ENCODE assay signal across 8 cellular contexts in genomic region chr1:6348511-6349191, GRCh38. TPM values are rescaled to one million over a fixed set of nuclear protein-coding genes. Genes with fewer than 3 reads are reported as not detected.
DNase-seq lines count a peak whose midpoint lies in the region; ATAC-seq, FAIRE-seq and TF ChIP-seq lines count a peak whose summit lies in the region.

No MANE protein-coding gene starts in this region.

- WGBS in transverse colon (ENCODE audit: low coverage in 1 of 2), 2 donors, result 37 to 68% methylated on average over 2 to 13 of the region's 13 CpGs

- no peak for TF ChIP-seq EP300 in transverse colon (IDR thresholded peaks at IDR 0.05; ENCODE audit: low read depth)

- peaks cover 0 to 30% of the 10 kb centered on the region in 2 donors for H3K4me1 ChIP-seq in right atrium auricular region
- H3K4me1 ChIP-seq in keratinocyte (ENCODE audit: control insufficient read depth, extremely low read depth, insufficient read depth, low read length), result peaks cover 59% of the 10 kb centered on the region
- H3K4me1 ChIP-seq in transverse colon, result peaks cover 6 to 50% (median 42%) of the 10 kb centered on the region in 4 donors

- intact Hi-C loops in Right ventricle myocardium superior (cut with DNase I), result loop anchor here (5.0 kb wide), 1 partner anchor 59 kb away; no protein-coding TSS in a partner anchor
- intact Hi-C loops in activated naive CD4-positive, alpha-beta T cell treated with anti-CD3 and anti-CD28 coated beads for 36 hours (cut with micrococcal nuclease), result loop anchor here (1.0 to 2.0 kb wide), 4 partner anchors 45 to 142 kb away; partner anchors contain the start of genes ACOT7 and PLEKHG5
- intact Hi-C loops in transverse colon (cut with DNase I; ENCODE audit: low total_unique reads), result no loop called here

- peak; percentile 46 for FAIRE-seq in keratinocyte (lab: Jason Lieb, UNC)

- DNase-seq in Right ventricle myocardium superior (peak; percentile 57), right atrium auricular region (ENCODE audit: low spot score) (no peak), keratinocyte (ENCODE audit: low read depth, low spot score) (no peak), transverse colon (peak; percentile 43), NCI-H2107 (lab: John Stamatoyannopoulos, UW) (no peak), NCI-H69 (lab: John Stamatoyannopoulos, UW) (no peak)
- DNase-seq in activated naive CD4-positive, alpha-beta T cell treated with anti-CD3 and anti-CD28 coated beads for 36 hours, result peak; percentile 58

- H3K27me3 ChIP-seq in right atrium auricular region (no peaks in the 10 kb centered on the region), keratinocyte (ENCODE audit: control insufficient read depth, extremely low read depth, insufficient read depth, low read length) (no peaks in the 10 kb centered on the region), transverse colon (no peaks in the 10 kb centered on the region)

- peaks cover 57% of the 10 kb centered on the region for H3K79me2 ChIP-seq in keratinocyte (ENCODE audit: control insufficient read depth, insufficient read depth, low read length)

- no peaks in the 10 kb centered on the region for H3K9me3 Mint-ChIP-seq in activated naive CD4-positive, alpha-beta T cell treated with anti-CD3 and anti-CD28 coated beads for 36 hours

- H3K27ac Mint-ChIP-seq in activated naive CD4-positive, alpha-beta T cell treated with anti-CD3 and anti-CD28 coated beads for 36 hours, result peak overlapping the region; percentile 75

- dilution Hi-C loops in keratinocyte (cut with MboI; ENCODE audit: extremely low pct_ligation_motif_present, low sequenced_read_pairs), result no loop called here

- H3K4me3 Mint-ChIP-seq in activated naive CD4-positive, alpha-beta T cell treated with anti-CD3 and anti-CD28 coated beads for 36 hours, result peak overlapping the region; percentile 1

- CTCF ChIA-PET in activated naive CD4-positive, alpha-beta T cell treated with anti-CD3 and anti-CD28 coated beads for 36 hours (lab: Charles Lee), result interaction anchor here (0.6 to 4.3 kb wide), 16 partner anchors 9 to 132 kb away, joined by 3 to 28 read pairs (median 4); no protein-coding TSS in a partner anchor

- H3K27ac ChIP-seq in right atrium auricular region (peak overlapping the region in 1 of 2 donors; percentile 23), keratinocyte (ENCODE audit: control insufficient read depth, insufficient read depth, low read length) (no peak overlapping the region), transverse colon (peak overlapping the region; percentile 52 to 68 (median 60))

- no peak for TF ChIP-seq POLR2A in transverse colon (IDR thresholded peaks at IDR 0.05)

- H3K9ac ChIP-seq in keratinocyte (ENCODE audit: control insufficient read depth, extremely low read depth, insufficient read depth, low read length), result no peak overlapping the region

- H3K36me3 ChIP-seq in right atrium auricular region, result no peaks in the 10 kb centered on the region
- H3K36me3 ChIP-seq in keratinocyte (ENCODE audit: control insufficient read depth in 2 of 2, extremely low read depth in 1 of 2, insufficient read depth in 2 of 2, low read length in 2 of 2), result peaks cover 25 to 28% of the 10 kb centered on the region in 2 experiments
- no peaks in the 10 kb centered on the region for H3K36me3 ChIP-seq in transverse colon

- H3K4me1 Mint-ChIP-seq in activated naive CD4-positive, alpha-beta T cell treated with anti-CD3 and anti-CD28 coated beads for 36 hours (ENCODE audit: low read depth), result peaks cover 17% of the 10 kb centered on the region

- H3K9me1 ChIP-seq in keratinocyte (ENCODE audit: control insufficient read depth, extremely low read depth, insufficient read depth, low read length), result peaks cover 2% of the 10 kb centered on the region

- H3K36me3 Mint-ChIP-seq in activated naive CD4-positive, alpha-beta T cell treated with anti-CD3 and anti-CD28 coated beads for 36 hours (ENCODE audit: low read depth), result no peaks in the 10 kb centered on the region

- no peak for ATAC-seq in Right ventricle myocardium superior (ENCODE audit: poor library complexity)
- ATAC-seq in GM21360 (IDR thresholded peaks at IDR 0.05; ENCODE audit: unreplicated experiment), result no peak

- H3K4me3 ChIP-seq in right atrium auricular region (no peak overlapping the region), keratinocyte (ENCODE audit: control insufficient read depth in 2 of 3, extremely low read depth in 1 of 3, insufficient read depth in 2 of 3, low read depth in 1 of 3, low read length in 3 of 3) (no peak overlapping the region), transverse colon (no peak overlapping the region)

- no peak for TF ChIP-seq CTCF in right atrium auricular region (IDR thresholded peaks at IDR 0.05)
- no peak for TF ChIP-seq CTCF in keratinocyte (optimal IDR thresholded peaks at IDR 0.05 in 1 of 3, IDR thresholded peaks at IDR 0.05 in 1 of 3, conservative IDR thresholded peaks at IDR 0.05 in 1 of 3; ENCODE audit: extremely low read depth in 1 of 3, insufficient read depth in 2 of 3, low read length in 3 of 3)
- TF ChIP-seq CTCF in transverse colon (IDR thresholded peaks at IDR 0.05), result no peak

- in situ Hi-C loops in transverse colon (cut with MboI; ENCODE audit: low pct_ligation_motif_present in 1 of 4, low pct_unique_long_range_greater_than_20kb in 1 of 4, low sequenced_read_pairs in 3 of 4), result loop anchor here (5.0 to 25.0 kb wide), 5 partner anchors 56 to 311 kb away; partner anchors contain the start of genes KCNAB2 (in 2 of the 4) and HES3 (in 1 of the 4)

- peak overlapping the region; percentile 9 for H3K4me2 ChIP-seq in keratinocyte (ENCODE audit: control insufficient read depth, extremely low read depth, insufficient read depth, low read depth, low read length)

- H3K27me3 Mint-ChIP-seq in activated naive CD4-positive, alpha-beta T cell treated with anti-CD3 and anti-CD28 coated beads for 36 hours (ENCODE audit: low read depth), result no peaks in the 10 kb centered on the region

- peaks cover 11% of the 10 kb centered on the region for H4K20me1 ChIP-seq in keratinocyte (ENCODE audit: control insufficient read depth, extremely low read depth, insufficient read depth, low read length)

- no peak overlapping the region for H2AFZ ChIP-seq in keratinocyte (ENCODE audit: control insufficient read depth, low read length)

- no peaks in the 10 kb centered on the region for H3K9me3 ChIP-seq in right atrium auricular region
- H3K9me3 ChIP-seq in keratinocyte (ENCODE audit: control insufficient read depth, low read depth, low read length), result no peaks in the 10 kb centered on the region
- H3K9me3 ChIP-seq in transverse colon, result no peaks in the 10 kb centered on the region

RNA-seq across cellular contexts. Expression of gene ACOT7, which starts 44.9 kb away (rescaled TPM):
- total RNA-seq in Right ventricle myocardium superior (8.5 TPM), right atrium auricular region (10 to 100 TPM in 1 of 2 donors, 1 to 10 TPM in 1; 6.6 to 10.7 TPM), transverse colon (10 to 100 TPM in 3 of 4 donors, 1 to 10 TPM in 1; 5.6 to 55.0 (median 31.0) TPM)
- 10 to 100 TPM; 74.2 to 77.6 TPM for total RNA-seq in activated naive CD4-positive, alpha-beta T cell treated with anti-CD3 and anti-CD28 coated beads for 36 hours
- 195 to 349 TPM (median 226 TPM) in 3 replicates for polyA plus RNA-seq in keratinocyte
- 45.1 TPM for polyA plus RNA-seq in keratinocyte (2011; ENCODE audit: low read depth)
- polyA plus RNA-seq in keratinocyte (2011; cell fraction: cytosol; rRNA removed), result 181 and 317 TPM in 2 replicates
- polyA plus RNA-seq in keratinocyte (2011; cell fraction: nucleus; rRNA removed), result 182 and 242 TPM in 2 replicates
- polyA plus RNA-seq in keratinocyte (2012; ENCODE audit: low replicate concordance), result 89.4 and 275 TPM in 2 replicates
- polyA minus RNA-seq in keratinocyte, result 126 to 203 TPM (median 149 TPM) in 3 replicates
- 156 TPM for polyA minus RNA-seq in keratinocyte (2011; cell fraction: cytosol; rRNA and poly(A)+ RNA removed)
- polyA minus RNA-seq in keratinocyte (2011; cell fraction: nucleus; rRNA and poly(A)+ RNA removed), result 79.8 and 80.3 TPM in 2 replicates

Comparison
In these comparisons a context has a peak if more than half of its experiments do, and no peak if none do; other contexts are left out.
1. DNase-seq: peak in Right ventricle myocardium superior (single experiment), activated naive CD4-positive, alpha-beta T cell treated with anti-CD3 and anti-CD28 coated beads for 36 hours (single experiment) and transverse colon (single experiment); none in right atrium auricular region (single experiment), keratinocyte (single experiment), NCI-H2107 (single experiment) and NCI-H69 (single experiment).